In the genomic region with DNA sequence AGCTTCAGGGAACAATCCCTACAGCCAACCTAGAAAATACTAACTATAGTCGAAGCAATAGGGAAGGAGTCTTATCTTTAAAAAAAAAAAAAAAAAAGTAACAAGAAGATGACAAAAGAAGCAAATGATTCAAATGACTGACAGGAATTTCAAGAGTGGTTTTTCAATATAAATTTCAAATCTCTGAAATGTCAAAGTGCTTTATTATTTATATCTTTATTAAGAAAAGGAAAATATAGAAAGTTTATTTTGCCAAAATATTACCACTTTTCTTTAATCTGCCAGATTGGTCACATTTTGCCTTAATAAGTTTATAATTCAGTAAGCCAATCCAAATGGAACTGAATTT, we compare ENCODE assay signal across 8 cellular contexts.
A peak's percentile ranks its signal among the peaks of the same experiment; 100 is the strongest.
DNase-seq lines count a peak whose midpoint lies in the region; ATAC-seq and TF ChIP-seq lines count a peak whose summit lies in the region.

No MANE protein-coding gene starts in this region.

- H3K27me3 ChIP-seq in lower lobe of right lung (ENCODE audit: low read depth) = peaks cover 20% of the 10 kb centered on the region
- H3K27me3 ChIP-seq in thoracic aorta (replicated peaks; ENCODE audit: insufficient read depth) = peaks cover 8% of the 10 kb centered on the region

- H3K27ac ChIP-seq in lower lobe of right lung (no peak overlapping the region), thoracic aorta (no peak overlapping the region)

- intact Hi-C loops in lower lobe of right lung (cut with DNase I) = no loop called here

- H3K9me3 Mint-ChIP-seq in activated T-cell treated with anti-CD3 and anti-CD28 coated beads, Interleukin-2, amount 50 U/mL, for 72 hours = no peaks in the 10 kb centered on the region
- no peaks in the 10 kb centered on the region for H3K9me3 Mint-ChIP-seq in activated CD8-positive, alpha-beta T cell treated with anti-CD3 and anti-CD28 coated beads, Interleukin-2, amount 10 ng/mL, durations not matched to agents 7 days and 5 days (ENCODE audit: insufficient read depth)

- TF ChIP-seq CTCF in lower lobe of right lung (IDR thresholded peaks at IDR 0.05) = no peak
- TF ChIP-seq CTCF in thoracic aorta (IDR thresholded peaks at IDR 0.05) = no peak

- CTCF ChIA-PET in activated CD8-positive, alpha-beta T cell treated with anti-CD3 and anti-CD28 coated beads, Interleukin-2, amount 10 ng/mL, durations not matched to agents 7 days and 5 days (lab: Charles Lee) = interaction anchor here (0.7 to 4.3 kb wide), 71 partner anchors 9 to 1022 kb away, joined by 3 to 97 read pairs (median 5); partner anchors contain the start of gene AGPS

- H3K9me3 ChIP-seq in lower lobe of right lung (no peaks in the 10 kb centered on the region), thoracic aorta (no peaks in the 10 kb centered on the region)

- no peak for ATAC-seq in activated T-cell treated with anti-CD3 and anti-CD28 coated beads, Interleukin-2, amount 50 U/mL, for 72 hours (replicated peaks in 1 of 2)
- ATAC-seq in activated CD8-positive, alpha-beta T cell treated with anti-CD3 and anti-CD28 coated beads, Interleukin-2, amount 10 ng/mL, durations not matched to agents 7 days and 5 days = no peak
- ATAC-seq in lower lobe of right lung (no peak), thoracic aorta (ENCODE audit: insufficient number of reproducible peaks, low FRiP score, low read depth) (no peak), GM18858 (IDR thresholded peaks at IDR 0.05; ENCODE audit: unreplicated experiment) (no peak)

- H3K4me1 ChIP-seq in lower lobe of right lung = peaks cover 11% of the 10 kb centered on the region
- H3K4me1 ChIP-seq in thoracic aorta (ENCODE audit: control insufficient read depth in 1 of 2, low read depth in 2 of 2) = peaks cover 4 to 5% of the 10 kb centered on the region in 2 donors

- no peak overlapping the region for H3K27ac Mint-ChIP-seq in activated T-cell treated with anti-CD3 and anti-CD28 coated beads, Interleukin-2, amount 50 U/mL, for 72 hours
- no peak overlapping the region for H3K27ac Mint-ChIP-seq in activated CD8-positive, alpha-beta T cell treated with anti-CD3 and anti-CD28 coated beads, Interleukin-2, amount 10 ng/mL, durations not matched to agents 7 days and 5 days

- POLR2A ChIA-PET in activated CD8-positive, alpha-beta T cell treated with anti-CD3 and anti-CD28 coated beads, Interleukin-2, amount 10 ng/mL, durations not matched to agents 7 days and 5 days (lab: Charles Lee) = interaction anchor here (1.4 to 1.8 kb wide), 2 partner anchors 115 to 243 kb away, joined by 3 to 5 read pairs; partner anchors contain the start of genes AGPS and NFE2L2

- H3K4me1 Mint-ChIP-seq in activated T-cell treated with anti-CD3 and anti-CD28 coated beads, Interleukin-2, amount 50 U/mL, for 72 hours (ENCODE audit: low read depth) = peaks cover 27% of the 10 kb centered on the region
- peaks cover 16% of the 10 kb centered on the region for H3K4me1 Mint-ChIP-seq in activated CD8-positive, alpha-beta T cell treated with anti-CD3 and anti-CD28 coated beads, Interleukin-2, amount 10 ng/mL, durations not matched to agents 7 days and 5 days (ENCODE audit: low read depth)

- H3K36me3 ChIP-seq in lower lobe of right lung (no peaks in the 10 kb centered on the region), thoracic aorta (no peaks in the 10 kb centered on the region)

- H3K36me3 Mint-ChIP-seq in activated T-cell treated with anti-CD3 and anti-CD28 coated beads, Interleukin-2, amount 50 U/mL, for 72 hours (ENCODE audit: insufficient read depth in 2 of 2) = no peaks in the 10 kb centered on the region
- H3K36me3 Mint-ChIP-seq in activated CD8-positive, alpha-beta T cell treated with anti-CD3 and anti-CD28 coated beads, Interleukin-2, amount 10 ng/mL, durations not matched to agents 7 days and 5 days (ENCODE audit: low read depth) = no peaks in the 10 kb centered on the region

- H3K4me3 Mint-ChIP-seq in activated T-cell treated with anti-CD3 and anti-CD28 coated beads, Interleukin-2, amount 50 U/mL, for 72 hours = peak overlapping the region; percentile 96 to 99
- H3K4me3 Mint-ChIP-seq in activated CD8-positive, alpha-beta T cell treated with anti-CD3 and anti-CD28 coated beads, Interleukin-2, amount 10 ng/mL, durations not matched to agents 7 days and 5 days = peak overlapping the region; percentile 76

- DNase-seq in activated T-cell treated with anti-CD3 and anti-CD28 coated beads, Interleukin-2, amount 50 U/mL, for 72 hours = no peak
- no peak for DNase-seq in activated T-cell treated with anti-CD3 and anti-CD28 coated beads, Interleukin-2, amount 50 U/mL, for 48 hours
- no peak for DNase-seq in activated CD8-positive, alpha-beta T cell treated with anti-CD3 and anti-CD28 coated beads, Interleukin-2, amount 10 ng/mL, durations not matched to agents 7 days and 5 days
- DNase-seq in lower lobe of right lung = no peak
- no peak for DNase-seq in thoracic aorta (ENCODE audit: low spot score)
- no peak for DNase-seq in cortex of kidney (lab: John Stamatoyannopoulos, UW)
- no peak for DNase-seq in kidney glomerular epithelial cell (lab: John Stamatoyannopoulos, UW)

- peaks cover 66% of the 10 kb centered on the region for H3K27me3 Mint-ChIP-seq in activated T-cell treated with anti-CD3 and anti-CD28 coated beads, Interleukin-2, amount 50 U/mL, for 72 hours (ENCODE audit: low read depth)
- H3K27me3 Mint-ChIP-seq in activated CD8-positive, alpha-beta T cell treated with anti-CD3 and anti-CD28 coated beads, Interleukin-2, amount 10 ng/mL, durations not matched to agents 7 days and 5 days (ENCODE audit: low read depth) = peaks cover 39% of the 10 kb centered on the region

- H3K4me3 ChIP-seq in lower lobe of right lung (peak overlapping the region; percentile 52), thoracic aorta (peak overlapping the region; percentile 64)
